Comparison of ENCODE assay signal across 1 cellular context in genomic region chr17:16439867-16440351, GRCh38.
TF ChIP-seq lines count a peak whose summit lies in the region.

No MANE protein-coding gene starts in this region.

TF ChIP-seq in HepG2, 621 proteins besides CTCF, POLR2A, EP300 and RAD21 (continues in another document):
- no peak for TF ChIP-seq ZNF530 (CRISPR knock-in tag; IDR thresholded peaks at IDR 0.05; ENCODE audit: low read depth)
- TF ChIP-seq ATF6 (CRISPR knock-in tag; conservative IDR thresholded peaks at IDR 0.05), result no peak
- TF ChIP-seq ZSCAN31 (CRISPR knock-in tag; IDR thresholded peaks at IDR 0.05; ENCODE audit: low read depth), result no peak
- no peak for TF ChIP-seq AFF4 (CRISPR knock-in tag; IDR thresholded peaks at IDR 0.05)
- no peak for TF ChIP-seq CCAR2 (optimal IDR thresholded peaks at IDR 0.05; ENCODE audit: low read depth, low read length)
- TF ChIP-seq SNAPC2 (CRISPR knock-in tag; IDR thresholded peaks at IDR 0.05), result peak; percentile 40; the same call in 1 of the 2 replicates
- peak; percentile 47 for TF ChIP-seq ZNF18 (CRISPR knock-in tag; IDR thresholded peaks at IDR 0.05; ENCODE audit: insufficient replicate concordance)
- TF ChIP-seq ZFAT (CRISPR knock-in tag; conservative IDR thresholded peaks at IDR 0.05), result no peak
- TF ChIP-seq ZNF274 (CRISPR knock-in tag; IDR thresholded peaks at IDR 0.05), result no peak
- no peak for TF ChIP-seq ZNF318 (CRISPR knock-in tag; IDR thresholded peaks at IDR 0.05)
- TF ChIP-seq ZNF317 (CRISPR knock-in tag; IDR thresholded peaks at IDR 0.05), result no peak; the same call in 1 of the 2 replicates
- peak in 1 of 2 experiments; percentile 21; a peak in 1 of 4 replicates for TF ChIP-seq HMGXB4 (CRISPR knock-in tag; IDR thresholded peaks at IDR 0.05; ENCODE audit: borderline replicate concordance in 1 of 2, low read depth in 1 of 2)
- no peak for TF ChIP-seq NFYC (CRISPR knock-in tag; IDR thresholded peaks at IDR 0.05)
- peak; percentile 10; the same call in 1 of the 2 replicates for TF ChIP-seq SMYD3 (CRISPR knock-in tag; IDR thresholded peaks at IDR 0.05)
- peak; percentile 45; the same call in 1 of the 2 replicates for TF ChIP-seq KAT7 (CRISPR knock-in tag; IDR thresholded peaks at IDR 0.05; ENCODE audit: borderline replicate concordance)
- TF ChIP-seq HOXA5 (CRISPR knock-in tag; IDR thresholded peaks at IDR 0.05), result no peak
- TF ChIP-seq ZBTB21 (CRISPR knock-in tag; IDR thresholded peaks at IDR 0.05), result peak; percentile 51; the same call in 1 of the 2 replicates
- no peak for TF ChIP-seq AKNA (CRISPR knock-in tag; IDR thresholded peaks at IDR 0.05; ENCODE audit: borderline replicate concordance)
- TF ChIP-seq ZNF747 (CRISPR knock-in tag; IDR thresholded peaks at IDR 0.05; ENCODE audit: borderline replicate concordance), result no peak
- TF ChIP-seq ZBTB4 (CRISPR knock-in tag; IDR thresholded peaks at IDR 0.05; ENCODE audit: borderline replicate concordance), result no peak
- TF ChIP-seq TERF1 (CRISPR knock-in tag; IDR thresholded peaks at IDR 0.05), result no peak
- no peak for TF ChIP-seq TGIF2 (CRISPR knock-in tag; IDR thresholded peaks at IDR 0.05)
- TF ChIP-seq ZNF234 (CRISPR knock-in tag; conservative IDR thresholded peaks at IDR 0.05), result no peak
